2 cellular contexts compared by ENCODE assay signal in genomic region chr7:101112233-101112632, GRCh38.
TF ChIP-seq lines count a peak whose summit lies in the region.

No MANE protein-coding gene starts in this region.

TF ChIP-seq in HEK293, 187 proteins besides CTCF, POLR2A, EP300 and RAD21:
- TF ChIP-seq WT1 (tag by site-specific recombination; IDR thresholded peaks at IDR 0.05) (no peak), PRDM10 (tag by site-specific recombination; IDR thresholded peaks at IDR 0.05) (peak; percentile 29; the same call in 1 of the 2 replicates)

TF ChIP-seq in HepG2, 621 proteins besides CTCF, POLR2A, EP300 and RAD21:
- TF ChIP-seq ZNF687 (CRISPR knock-in tag; IDR thresholded peaks at IDR 0.05) (peak; percentile 36), SUZ12 (IDR thresholded peaks at IDR 0.05; ENCODE audit: low read depth, low read length) (no peak), ZNF569 (CRISPR knock-in tag; IDR thresholded peaks at IDR 0.05; ENCODE audit: borderline replicate concordance) (no peak), SP5 (CRISPR knock-in tag; IDR thresholded peaks at IDR 0.05; ENCODE audit: borderline replicate concordance, low read depth) (no peak), GPBP1L1 (CRISPR knock-in tag; IDR thresholded peaks at IDR 0.05) (no peak), PRDM10 (CRISPR knock-in tag; IDR thresholded peaks at IDR 0.05; ENCODE audit: low read depth) (peak; percentile 87), TBX2 (CRISPR knock-in tag; IDR thresholded peaks at IDR 0.05; ENCODE audit: borderline replicate concordance) (peak; percentile 14; the same call in 1 of the 2 replicates), ZNF580 (CRISPR knock-in tag; IDR thresholded peaks at IDR 0.05; ENCODE audit: borderline replicate concordance, low read depth) (no peak), SALL1 (CRISPR knock-in tag; IDR thresholded peaks at IDR 0.05) (peak; percentile 25; the same call in 1 of the 2 replicates), TEAD2 (CRISPR knock-in tag; IDR thresholded peaks at IDR 0.05) (no peak), ARID4A (CRISPR knock-in tag; IDR thresholded peaks at IDR 0.05; ENCODE audit: borderline replicate concordance) (no peak), ZNF556 (CRISPR knock-in tag; IDR thresholded peaks at IDR 0.05; ENCODE audit: borderline replicate concordance) (no peak), FOXP4 (CRISPR knock-in tag; IDR thresholded peaks at IDR 0.05) (no peak), ZNF75D (CRISPR knock-in tag; IDR thresholded peaks at IDR 0.05; ENCODE audit: borderline replicate concordance) (no peak), JARID2 (CRISPR knock-in tag; IDR thresholded peaks at IDR 0.05; ENCODE audit: insufficient replicate concordance) (no peak), ZNF605 (CRISPR knock-in tag; IDR thresholded peaks at IDR 0.05) (0 out of 2 replicates have a peak, but pooled peaks have one; percentile 19)
